8 cellular contexts compared by ENCODE assay signal in the genomic region with DNA sequence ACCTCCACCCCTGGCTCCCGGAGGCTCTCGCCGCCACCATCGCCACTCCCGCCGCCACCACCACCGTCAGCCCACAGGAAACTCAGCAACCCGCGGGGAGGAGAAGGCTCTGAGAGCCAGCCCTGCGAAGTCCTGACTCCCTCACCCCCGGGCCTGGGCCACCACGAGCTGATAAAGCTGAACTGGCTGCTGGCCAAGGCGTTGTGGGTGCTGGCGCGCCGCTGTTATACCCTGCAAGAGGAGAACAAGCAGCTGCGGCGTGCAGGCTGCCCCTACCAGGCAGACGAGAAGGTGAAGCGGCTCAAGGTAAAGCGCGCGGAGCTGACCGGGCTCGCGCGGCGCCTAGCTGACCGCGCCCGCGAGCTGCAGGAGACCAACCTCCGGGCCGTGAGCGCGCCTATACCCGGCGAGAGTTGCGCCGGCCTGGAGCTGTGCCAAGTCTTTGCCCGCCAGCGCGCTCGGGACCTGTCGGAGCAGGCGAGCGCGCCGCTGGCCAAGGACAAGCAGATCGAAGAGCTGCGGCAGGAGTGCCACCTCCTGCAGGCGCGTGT. TPM values are rescaled to one million over a fixed set of nuclear protein-coding genes. Genes with fewer than 3 reads are reported as not detected.
A peak's percentile ranks its signal among the peaks of the same experiment; 100 is the strongest.
DNase-seq lines count a peak whose midpoint lies in the region; ATAC-seq and TF ChIP-seq lines count a peak whose summit lies in the region.
"Not testable (repeated sequence)": the region's sequence is repeated elsewhere in the genome, so short reads cannot be mapped to it uniquely, and the experiment has no call there.

No MANE protein-coding gene starts in this region.

- H3K27ac ChIP-seq in DND-41 (ENCODE audit: low read length); RWPE2 (ENCODE audit: poor library complexity, severe bottlenecking); naive thymus-derived CD4-positive, alpha-beta T cell (ENCODE audit: low read depth, low read length): not testable (repeated sequence)

- ATAC-seq in DND-41 (ENCODE audit: insufficient read depth, low read depth) (peak; percentile 70), HG02973 (IDR thresholded peaks at IDR 0.05; ENCODE audit: unreplicated experiment) (peak; percentile 12), RWPE2 (ENCODE audit: low read depth) (peak; percentile 70), left colon (peak; percentile 61)
- peak; percentile 45 for ATAC-seq in activated CD8-positive, alpha-beta memory T cell treated with anti-CD3 and anti-CD28 coated beads, Interleukin-2, amount 10 ng/mL, durations not matched to agents 7 days and 5 days
- peak; percentile 81 for ATAC-seq in central memory CD8-positive, alpha-beta T cell (replicated peaks; ENCODE audit: extremely low read depth, poor library complexity, severe bottlenecking)
- peak; percentile 66 for ATAC-seq in naive thymus-derived CD4-positive, alpha-beta T cell
- peak; percentile 38 to 45 for ATAC-seq in stimulated activated naive B cell treated with anti-CD40 and anti-IgM and Interleukin-4, amounts not matched to agents 10 μg/mL and 1 μg/mL and 100 μg/mL, for 72 hours (replicated peaks)

- not testable (repeated sequence) for H3K27me3 Mint-ChIP-seq in activated CD8-positive, alpha-beta memory T cell treated with anti-CD3 and anti-CD28 coated beads, Interleukin-2, amount 10 ng/mL, durations not matched to agents 7 days and 5 days; central memory CD8-positive, alpha-beta T cell; naive thymus-derived CD4-positive, alpha-beta T cell; stimulated activated naive B cell treated with anti-CD40 and anti-IgM and Interleukin-4, amounts not matched to agents 10 μg/mL and 1 μg/mL and 100 μg/mL, for 72 hours

- H2AFZ ChIP-seq in DND-41 (ENCODE audit: low read depth, low read length): not testable (repeated sequence)

- CTCF ChIA-PET in activated CD8-positive, alpha-beta memory T cell treated with anti-CD3 and anti-CD28 coated beads, Interleukin-2, amount 10 ng/mL, durations not matched to agents 7 days and 5 days (lab: Charles Lee); naive thymus-derived CD4-positive, alpha-beta T cell (lab: Charles Lee): not testable (repeated sequence)

- H3K9me3 ChIP-seq in DND-41 (ENCODE audit: insufficient read depth, low read length, severe bottlenecking); RWPE2 (ENCODE audit: severe bottlenecking); naive thymus-derived CD4-positive, alpha-beta T cell (ENCODE audit: control insufficient read depth in 2 of 3, low read length in 3 of 3): not testable (repeated sequence)

- H3K27ac Mint-ChIP-seq in activated CD8-positive, alpha-beta memory T cell treated with anti-CD3 and anti-CD28 coated beads, Interleukin-2, amount 10 ng/mL, durations not matched to agents 7 days and 5 days; central memory CD8-positive, alpha-beta T cell (ENCODE audit: low read depth); naive thymus-derived CD4-positive, alpha-beta T cell; stimulated activated naive B cell treated with anti-CD40 and anti-IgM and Interleukin-4, amounts not matched to agents 10 μg/mL and 1 μg/mL and 100 μg/mL, for 72 hours: not testable (repeated sequence)

- intact Hi-C loops in left colon (cut with DNase I, micrococcal nuclease); naive thymus-derived CD4-positive, alpha-beta T cell (cut with micrococcal nuclease): not testable (repeated sequence)

- POLR2A ChIA-PET in naive thymus-derived CD4-positive, alpha-beta T cell (lab: Charles Lee): not testable (repeated sequence)

- H4K20me1 ChIP-seq in DND-41 (ENCODE audit: insufficient read depth, low read length): not testable (repeated sequence)

- TF ChIP-seq CTCF in DND-41 (IDR thresholded peaks at IDR 0.05; ENCODE audit: borderline replicate concordance, extremely low read depth, low read length, poor library complexity, severe bottlenecking); RWPE2 (IDR thresholded peaks at IDR 0.05; ENCODE audit: poor library complexity, severe bottlenecking): not testable (repeated sequence)

- not testable (repeated sequence) for H3K36me3 Mint-ChIP-seq in activated CD8-positive, alpha-beta memory T cell treated with anti-CD3 and anti-CD28 coated beads, Interleukin-2, amount 10 ng/mL, durations not matched to agents 7 days and 5 days; central memory CD8-positive, alpha-beta T cell (ENCODE audit: insufficient read depth); naive thymus-derived CD4-positive, alpha-beta T cell; stimulated activated naive B cell treated with anti-CD40 and anti-IgM and Interleukin-4, amounts not matched to agents 10 μg/mL and 1 μg/mL and 100 μg/mL, for 72 hours

- not testable (repeated sequence) for H3K4me1 Mint-ChIP-seq in activated CD8-positive, alpha-beta memory T cell treated with anti-CD3 and anti-CD28 coated beads, Interleukin-2, amount 10 ng/mL, durations not matched to agents 7 days and 5 days; central memory CD8-positive, alpha-beta T cell; naive thymus-derived CD4-positive, alpha-beta T cell; stimulated activated naive B cell treated with anti-CD40 and anti-IgM and Interleukin-4, amounts not matched to agents 10 μg/mL and 1 μg/mL and 100 μg/mL, for 72 hours

- not testable (repeated sequence) for H3K36me3 ChIP-seq in DND-41 (ENCODE audit: insufficient read depth, low read length); RWPE2 (ENCODE audit: low read depth); naive thymus-derived CD4-positive, alpha-beta T cell (ENCODE audit: control insufficient read depth in 2 of 3, insufficient read depth in 3 of 3, low read length in 3 of 3)

- H3K4me3 Mint-ChIP-seq in activated CD8-positive, alpha-beta memory T cell treated with anti-CD3 and anti-CD28 coated beads, Interleukin-2, amount 10 ng/mL, durations not matched to agents 7 days and 5 days; central memory CD8-positive, alpha-beta T cell; naive thymus-derived CD4-positive, alpha-beta T cell; stimulated activated naive B cell treated with anti-CD40 and anti-IgM and Interleukin-4, amounts not matched to agents 10 μg/mL and 1 μg/mL and 100 μg/mL, for 72 hours: not testable (repeated sequence)

- not testable (repeated sequence) for DNase-seq in DND-41; RWPE2 (ENCODE audit: low spot score); activated CD8-positive, alpha-beta memory T cell treated with anti-CD3 and anti-CD28 coated beads, Interleukin-2, amount 10 ng/mL, durations not matched to agents 7 days and 5 days; central memory CD8-positive, alpha-beta T cell (ENCODE audit: low spot score in 2 of 2); left colon; naive thymus-derived CD4-positive, alpha-beta T cell; stimulated activated naive B cell treated with anti-CD40 and anti-IgM and Interleukin-4, amounts not matched to agents 10 μg/mL and 1 μg/mL and 100 μg/mL, for 72 hours

- H3K4me3 ChIP-seq in DND-41 (ENCODE audit: low read depth in 1 of 2, low read length in 2 of 2); RWPE2 (ENCODE audit: severe bottlenecking); naive thymus-derived CD4-positive, alpha-beta T cell (ENCODE audit: low read length): not testable (repeated sequence)

- not testable (repeated sequence) for H3K9ac ChIP-seq in DND-41 (ENCODE audit: low read depth, low read length)

- H3K4me2 ChIP-seq in DND-41 (ENCODE audit: insufficient read depth, low read length): not testable (repeated sequence)

- H3K9me3 Mint-ChIP-seq in activated CD8-positive, alpha-beta memory T cell treated with anti-CD3 and anti-CD28 coated beads, Interleukin-2, amount 10 ng/mL, durations not matched to agents 7 days and 5 days (ENCODE audit: low read depth); central memory CD8-positive, alpha-beta T cell; naive thymus-derived CD4-positive, alpha-beta T cell; stimulated activated naive B cell treated with anti-CD40 and anti-IgM and Interleukin-4, amounts not matched to agents 10 μg/mL and 1 μg/mL and 100 μg/mL, for 72 hours: not testable (repeated sequence)

- not testable (repeated sequence) for H3K27me3 ChIP-seq in DND-41 (ENCODE audit: insufficient read depth, low read length, poor library complexity); RWPE2 (ENCODE audit: insufficient read depth, poor library complexity, severe bottlenecking); naive thymus-derived CD4-positive, alpha-beta T cell (ENCODE audit: control insufficient read depth in 2 of 2, insufficient read depth in 2 of 2, low read length in 2 of 2)

- H3K79me2 ChIP-seq in DND-41 (ENCODE audit: insufficient read depth, low read length): not testable (repeated sequence)

- H3K4me1 ChIP-seq in DND-41 (ENCODE audit: insufficient read depth, low read length); RWPE2 (ENCODE audit: insufficient read depth, poor library complexity, severe bottlenecking); naive thymus-derived CD4-positive, alpha-beta T cell (ENCODE audit: control insufficient read depth in 2 of 2, insufficient read depth in 2 of 2, low read length in 2 of 2): not testable (repeated sequence)

RNA-seq across cellular contexts. Expression of gene RIMBP3B, which starts 1.3 kb away (rescaled TPM):
- under 1 TPM; 0.05 to 0.09 TPM for total RNA-seq in activated CD8-positive, alpha-beta memory T cell treated with anti-CD3 and anti-CD28 coated beads, Interleukin-2, amount 10 ng/mL, durations not matched to agents 7 days and 5 days
- total RNA-seq in left colon: not detected
- total RNA-seq in naive thymus-derived CD4-positive, alpha-beta T cell: 1 to 10 TPM in 2 of 5 experiments, under 1 TPM in 2, not detected in 1; 0.31 to 4.1 (median 1.8) TPM
- polyA plus RNA-seq in naive thymus-derived CD4-positive, alpha-beta T cell: 1 to 10 TPM in 1 of 2 donors, under 1 TPM in 1; 0.96 to 1.3 TPM

RNA-seq across cellular contexts. Expression of gene HIC2, which starts 32.3 kb away (rescaled TPM):
- 1 to 10 TPM; 4.2 to 4.4 TPM for total RNA-seq in activated CD8-positive, alpha-beta memory T cell treated with anti-CD3 and anti-CD28 coated beads, Interleukin-2, amount 10 ng/mL, durations not matched to agents 7 days and 5 days
- total RNA-seq in left colon: 1 to 10 TPM; 5.0 to 6.8 TPM
- total RNA-seq in naive thymus-derived CD4-positive, alpha-beta T cell: 10 to 100 TPM in 4 of 5 experiments, 1 to 10 TPM in 1; 4.5 to 13.8 (median 11.4) TPM
- 1 to 10 TPM in 1 of 2 donors, under 1 TPM in 1; 0.44 to 1.2 TPM for polyA plus RNA-seq in naive thymus-derived CD4-positive, alpha-beta T cell

Comparison
In these comparisons a context has a peak if more than half of its experiments do, and no peak if none do; other contexts are left out.
1. ATAC-seq: peak in every context shown above with its lines; median percentile 81 in central memory CD8-positive, alpha-beta T cell; 70 in DND-41; 70 in RWPE2; 66 in naive thymus-derived CD4-positive, alpha-beta T cell; 61 in left colon; 45 in activated CD8-positive, alpha-beta memory T cell treated with anti-CD3 and anti-CD28 coated beads, Interleukin-2, amount 10 ng/mL, durations not matched to agents 7 days and 5 days; 42 in stimulated activated naive B cell treated with anti-CD40 and anti-IgM and Interleukin-4, amounts not matched to agents 10 μg/mL and 1 μg/mL and 100 μg/mL, for 72 hours; 12 in HG02973.